ENCODE assay signal across 8 cellular contexts in genomic region chr2:28870146-28870891, GRCh38. TPM values are rescaled to one million over a fixed set of nuclear protein-coding genes. Genes with fewer than 3 reads are reported as not detected.
A peak's percentile ranks its signal among the peaks of the same experiment; 100 is the strongest.
DNase-seq lines count a peak whose midpoint lies in the region; ATAC-seq and TF ChIP-seq lines count a peak whose summit lies in the region.

TRMT61B (minus strand) TSS chr2:28870309; CDS start chr2:28870277, 32 bp downstream.

- ATAC-seq in GM19395 (IDR thresholded peaks at IDR 0.05; ENCODE audit: unreplicated experiment) (peak; percentile 94), HG03558 (IDR thresholded peaks at IDR 0.05; ENCODE audit: extremely low read depth, unreplicated experiment) (peak; percentile 83), left colon (peak; percentile 99)

- POLR2A ChIA-PET in activated CD4-positive, alpha-beta T cell treated with anti-CD3 and anti-CD28 coated beads, Interleukin-2, amount 10 ng/mL, durations not matched to agents 7 days and 5 days (lab: Charles Lee), result interaction anchor here (0.6 kb wide), 1 partner anchor 144 kb away, joined by 3 read pairs; no protein-coding TSS in a partner anchor

- intact Hi-C loops in CD14-positive monocyte (cut with micrococcal nuclease), result no loop called here
- intact Hi-C loops in left colon (cut with DNase I, micrococcal nuclease), result no loop called here

- H3K27ac Mint-ChIP-seq in CD14-positive monocyte, result peak within 1 kb of the TSS; percentile 95 to 97 (median 96)
- peak within 1 kb of the TSS; percentile 99 for H3K27ac Mint-ChIP-seq in activated CD4-positive, alpha-beta T cell treated with anti-CD3 and anti-CD28 coated beads, Interleukin-2, amount 10 ng/mL, durations not matched to agents 7 days and 5 days

- peak within 1 kb of the TSS; percentile 91 for H3K4me3 ChIP-seq in coronary artery

- DNase-seq in CD14-positive monocyte (ENCODE audit: low spot score) (peak; percentile 95), NCI-H748 (lab: John Stamatoyannopoulos, UW; ENCODE audit: unreplicated experiment) (peak; percentile 94), coronary artery (ENCODE audit: low spot score) (peak; percentile 95), left colon (peak; percentile 94 to 99)
- DNase-seq in activated CD4-positive, alpha-beta T cell treated with anti-CD3 and anti-CD28 coated beads, Interleukin-2, amount 10 ng/mL, durations not matched to agents 7 days and 5 days, result peak; percentile 96
- DNase-seq in stimulated activated CD4-positive, alpha-beta T cell treated with anti-CD3 and anti-CD28 coated beads, Interleukin-1b, Interleukin-23, amount 100 ng/mL, for 4 hours (ENCODE audit: low read depth in 2 of 2), result peak; percentile 89 to 95

- H3K4me1 Mint-ChIP-seq in CD14-positive monocyte, result peaks cover 28% of the 10 kb centered on the region
- H3K4me1 Mint-ChIP-seq in activated CD4-positive, alpha-beta T cell treated with anti-CD3 and anti-CD28 coated beads, Interleukin-2, amount 10 ng/mL, durations not matched to agents 7 days and 5 days, result peaks cover 34% of the 10 kb centered on the region

- CTCF ChIA-PET in activated CD4-positive, alpha-beta T cell treated with anti-CD3 and anti-CD28 coated beads, Interleukin-2, amount 10 ng/mL, durations not matched to agents 7 days and 5 days (lab: Charles Lee), result interaction anchor here (1.0 to 1.7 kb wide), 2 partner anchors 22 to 303 kb away, joined by 3 to 9 read pairs; no protein-coding TSS in a partner anchor

- peak within 1 kb of the TSS; percentile 73 to 81 for H3K27ac ChIP-seq in coronary artery

- peaks cover 2 to 5% (median 3%) of the 10 kb centered on the region in 3 donors for H3K27me3 Mint-ChIP-seq in CD14-positive monocyte (ENCODE audit: low read depth in 3 of 3)
- peaks cover 6% of the 10 kb centered on the region for H3K27me3 Mint-ChIP-seq in activated CD4-positive, alpha-beta T cell treated with anti-CD3 and anti-CD28 coated beads, Interleukin-2, amount 10 ng/mL, durations not matched to agents 7 days and 5 days

- H3K36me3 Mint-ChIP-seq in CD14-positive monocyte, result peaks cover 0 to 14% of the 10 kb centered on the region in 2 donors
- H3K36me3 Mint-ChIP-seq in activated CD4-positive, alpha-beta T cell treated with anti-CD3 and anti-CD28 coated beads, Interleukin-2, amount 10 ng/mL, durations not matched to agents 7 days and 5 days (ENCODE audit: low read depth), result peaks cover 11% of the 10 kb centered on the region

- H3K4me3 Mint-ChIP-seq in CD14-positive monocyte, result peak within 1 kb of the TSS; percentile 96 to 98
- H3K4me3 Mint-ChIP-seq in activated CD4-positive, alpha-beta T cell treated with anti-CD3 and anti-CD28 coated beads, Interleukin-2, amount 10 ng/mL, durations not matched to agents 7 days and 5 days, result peak within 1 kb of the TSS; percentile 96

- no peaks in the 10 kb centered on the region for H3K9me3 Mint-ChIP-seq in CD14-positive monocyte
- no peaks in the 10 kb centered on the region for H3K9me3 Mint-ChIP-seq in activated CD4-positive, alpha-beta T cell treated with anti-CD3 and anti-CD28 coated beads, Interleukin-2, amount 10 ng/mL, durations not matched to agents 7 days and 5 days

- TF ChIP-seq CTCF in CD14-positive monocyte (IDR thresholded peaks at IDR 0.05), result no peak
- no peak for TF ChIP-seq CTCF in coronary artery (IDR thresholded peaks at IDR 0.05)

RNA-seq across cellular contexts. Expression of gene TRMT61B, which starts in this region (rescaled TPM):
- polyA plus RNA-seq in CD14-positive monocyte, result 10 to 100 TPM in 1 of 2 donors, 1 to 10 TPM in 1; 8.1 to 10.2 TPM
- 10 to 100 TPM; 13.9 to 18.6 TPM for total RNA-seq in activated CD4-positive, alpha-beta T cell treated with anti-CD3 and anti-CD28 coated beads, Interleukin-2, amount 10 ng/mL, durations not matched to agents 7 days and 5 days
- 10 to 100 TPM in 1 of 2 donors, 1 to 10 TPM in 1; 8.3 to 12.1 TPM for total RNA-seq in left colon

Comparison
In these comparisons a context has a peak if more than half of its experiments do, and no peak if none do; other contexts are left out.
1. Peak in every context shown above with its lines: DNase-seq, ATAC-seq, H3K4me3 ChIP-seq and H3K27ac ChIP-seq.